Comparison of ENCODE assay signal across 1 cellular context in genomic region chr14:70716483-70716882, GRCh38.
A peak's percentile ranks its signal among the peaks of the same experiment; 100 is the strongest.
TF ChIP-seq lines count a peak whose summit lies in the region.

No MANE protein-coding gene starts in this region.

TF ChIP-seq in liver, 16 proteins besides CTCF, POLR2A, EP300 and RAD21 (continued from another document):
- TF ChIP-seq ZBTB33 (IDR thresholded peaks at IDR 0.05) (peak; percentile 5), HNF4A (conservative IDR thresholded peaks at IDR 0.05) (peak; percentile 59 to 68), FOXA1 (IDR thresholded peaks at IDR 0.05) (peak; percentile 91), HNF4G (IDR thresholded peaks at IDR 0.05) (no peak)
